Comparison of ENCODE assay signal across 2 cellular contexts in the genomic region with DNA sequence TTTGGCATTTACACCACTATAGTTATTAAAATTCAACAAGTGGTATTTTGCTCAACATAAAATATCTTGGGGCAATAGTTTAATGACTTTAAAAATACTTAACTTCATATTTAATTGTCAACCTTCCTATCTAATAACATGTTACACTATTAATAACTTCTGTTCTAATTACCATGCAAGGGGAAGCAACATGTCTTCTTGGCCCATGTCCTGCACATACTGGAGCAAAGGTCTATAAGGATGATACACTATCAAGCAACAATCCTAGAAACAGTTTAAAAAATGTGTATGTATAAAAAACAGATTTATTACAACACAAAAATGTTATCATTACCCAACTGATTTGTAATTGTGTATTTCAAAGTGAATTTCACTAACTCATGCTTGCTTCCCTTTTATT.
TF ChIP-seq lines count a peak whose summit lies in the region.

No MANE protein-coding gene starts in this region.

TF ChIP-seq in HepG2, 621 proteins besides CTCF, POLR2A, EP300 and RAD21:
- TF ChIP-seq RBFOX2 (IDR thresholded peaks at IDR 0.05; ENCODE audit: low read depth, low read length) (0 out of 2 replicates have a peak, but pooled peaks have one; percentile 7), DNMT1 (CRISPR knock-in tag; IDR thresholded peaks at IDR 0.05) (no peak), ETV6 (CRISPR knock-in tag; conservative IDR thresholded peaks at IDR 0.05) (no peak), HMG20B (CRISPR knock-in tag; conservative IDR thresholded peaks at IDR 0.05) (no peak)
- TF ChIP-seq, protein P1, sequence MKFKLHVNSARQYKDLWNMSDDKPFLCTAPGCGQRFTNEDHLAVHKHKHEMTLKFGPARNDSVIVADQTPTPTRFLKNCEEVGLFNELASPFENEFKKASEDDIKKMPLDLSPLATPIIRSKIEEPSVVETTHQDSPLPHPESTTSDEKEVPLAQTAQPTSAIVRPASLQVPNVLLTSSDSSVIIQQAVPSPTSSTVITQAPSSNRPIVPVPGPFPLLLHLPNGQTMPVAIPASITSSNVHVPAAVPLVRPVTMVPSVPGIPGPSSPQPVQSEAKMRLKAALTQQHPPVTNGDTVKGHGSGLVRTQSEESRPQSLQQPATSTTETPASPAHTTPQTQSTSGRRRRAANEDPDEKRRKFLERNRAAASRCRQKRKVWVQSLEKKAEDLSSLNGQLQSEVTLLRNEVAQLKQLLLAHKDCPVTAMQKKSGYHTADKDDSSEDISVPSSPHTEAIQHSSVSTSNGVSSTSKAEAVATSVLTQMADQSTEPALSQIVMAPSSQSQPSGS (CRISPR knock-in tag; IDR thresholded peaks at IDR 0.05) = no peak
- TF ChIP-seq, protein P2, sequence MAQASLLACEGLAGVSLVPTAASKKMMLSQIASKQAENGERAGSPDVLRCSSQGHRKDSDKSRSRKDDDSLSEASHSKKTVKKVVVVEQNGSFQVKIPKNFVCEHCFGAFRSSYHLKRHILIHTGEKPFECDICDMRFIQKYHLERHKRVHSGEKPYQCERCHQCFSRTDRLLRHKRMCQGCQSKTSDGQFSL (CRISPR knock-in tag; IDR thresholded peaks at IDR 0.05) = no peak

TF ChIP-seq in HEK293, 187 proteins besides CTCF, POLR2A, EP300 and RAD21:
- TF ChIP-seq ZNF416 (tag by site-specific recombination; IDR thresholded peaks at IDR 0.05) = no peak
- TF ChIP-seq SCRT2 (tag by site-specific recombination; IDR thresholded peaks at IDR 0.05) = peak; percentile 70
